Comparison of ENCODE assay signal across 15 cellular contexts in the genomic region with DNA sequence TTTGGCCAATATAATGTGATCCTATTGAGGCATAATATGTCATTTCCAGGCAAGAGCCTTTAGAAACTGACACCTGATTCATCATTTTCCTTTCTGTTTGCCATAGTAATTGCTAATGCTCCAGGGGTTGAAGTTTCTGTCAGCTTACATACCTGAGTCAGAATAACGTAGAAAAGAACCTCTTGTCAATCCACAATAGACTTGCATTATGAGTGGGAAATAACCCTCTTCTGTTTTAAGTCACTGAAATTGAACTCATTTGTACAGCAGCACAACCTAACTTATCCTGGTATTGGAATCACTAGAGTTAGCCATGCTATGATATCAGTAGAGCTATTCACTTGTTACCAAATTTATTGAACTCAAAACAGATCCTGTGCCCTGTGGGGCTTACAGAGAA.
A peak's percentile ranks its signal among the peaks of the same experiment; 100 is the strongest.
DNase-seq lines count a peak whose midpoint lies in the region; ATAC-seq, FAIRE-seq and TF ChIP-seq lines count a peak whose summit lies in the region.
"Had no signal": no experiment of that assay in that cellular context is flagged by ENCODE, and none has a peak within 500 bp of the region (broad histone marks: within the 10 kb centered on the region; RNA-seq: fewer than 3 reads in every experiment).

No MANE protein-coding gene starts in this region.

- in situ Hi-C loops in GM12878 (cut with MboI), result no loop called here

- POLR2A ChIA-PET in GM12878 (lab: Charles Lee), result interaction anchor here (1.4 kb wide), 1 partner anchor 34 kb away, joined by 4 read pairs; no protein-coding TSS in a partner anchor

- ATAC-seq in GM19035 (IDR thresholded peaks at IDR 0.05; ENCODE audit: unreplicated experiment) (peak; percentile 57), HG02870 (IDR thresholded peaks at IDR 0.05; ENCODE audit: unreplicated experiment) (peak; percentile 83), GM12878 (peak; percentile 91), GM18498 (IDR thresholded peaks at IDR 0.05; ENCODE audit: unreplicated experiment) (no peak), GM18505 (IDR thresholded peaks at IDR 0.05; ENCODE audit: unreplicated experiment) (no peak)
- ATAC-seq: GM23338, heart left ventricle had no signal

- CTCF ChIA-PET in GM12878 (lab: Yijun Ruan, JAX), result interaction anchor here (0.5 to 2.2 kb wide), 5 partner anchors 17 to 695 kb away, joined by 3 to 7 read pairs (median 4); no protein-coding TSS in a partner anchor

- no peak overlapping the region for H3K4me3 ChIP-seq in GM12878
- H3K4me3 ChIP-seq: GM23338, heart left ventricle, sigmoid colon had no signal

- no peak for TF ChIP-seq POLR2A in GM12878 (IDR thresholded peaks at IDR 0.05; ENCODE audit: low read depth, low read length)
- no peak for TF ChIP-seq POLR2A in GM18505 (IDR thresholded peaks at IDR 0.05; ENCODE audit: borderline replicate concordance, extremely low read depth, insufficient read depth, insufficient read length)

- no peak overlapping the region for H3K4me2 ChIP-seq in GM12878 (ENCODE audit: control insufficient read depth, insufficient read depth)
- H3K4me2 ChIP-seq: GM23338 had no signal

- SMC1A ChIA-PET in GM12878 (lab: Charles Lee; ENCODE audit: uncharacterized antibody, unreplicated experiment), result interaction anchor here (0.6 to 2.2 kb wide), 15 partner anchors 10 to 449 kb away, joined by 3 to 9 read pairs (median 3); no protein-coding TSS in a partner anchor

- no peaks in the 10 kb centered on the region for H3K36me3 ChIP-seq in GM12878 (ENCODE audit: control insufficient read depth in 2 of 2, insufficient read depth in 2 of 2, low read length in 1 of 2)
- H3K36me3 ChIP-seq: heart left ventricle, sigmoid colon had no signal

- H3K79me2 ChIP-seq in GM12878 (ENCODE audit: control insufficient read depth, insufficient read depth, low read length), result no peaks in the 10 kb centered on the region

- no peaks in the 10 kb centered on the region for H3K4me1 ChIP-seq in GM12878 (ENCODE audit: control insufficient read depth, insufficient read depth, low read length)
- H3K4me1 ChIP-seq: heart left ventricle, sigmoid colon had no signal

- RAD21 ChIA-PET in GM12878 (lab: Charles Lee; ENCODE audit: unreplicated experiment), result interaction anchor here (0.6 to 1.5 kb wide), 6 partner anchors 18 to 181 kb away, joined by 3 to 4 read pairs (median 3); no protein-coding TSS in a partner anchor

- H3K27me3 ChIP-seq in GM12878 (replicated peaks in 1 of 2; ENCODE audit: control insufficient read depth in 2 of 2, insufficient read depth in 2 of 2, low read length in 1 of 2), result no peaks in the 10 kb centered on the region
- H3K27me3 ChIP-seq: heart left ventricle, sigmoid colon had no signal

- BruUV-seq in GM12878 (replicated peaks; lab: Mats Ljungman, UMichigan), result no TSS peak

- 0% methylated on average over 1 of the region's 1 CpG for WGBS in GM12878 (ENCODE audit: insufficient coverage, insufficient replicate concordance, low lambda C conversion rate, missing lambda C conversion rate)

- intact Hi-C loops in GM12878 (cut with micrococcal nuclease; ENCODE audit: unreplicated experiment), result no loop called here

- TF ChIP-seq CTCF in GM12878 (IDR thresholded peaks at IDR 0.05 in 2 of 3, conservative IDR thresholded peaks at IDR 0.05 in 1 of 3; ENCODE audit: control insufficient read depth in 2 of 3, extremely low read depth in 1 of 3, insufficient read depth in 1 of 3, low read depth in 3 of 3, low read length in 3 of 3), result no peak

- H3K27ac ChIP-seq in GM12878 (ENCODE audit: control insufficient read depth, insufficient read depth), result no peak overlapping the region
- H3K27ac ChIP-seq: heart left ventricle, sigmoid colon had no signal

- no peaks in the 10 kb centered on the region; the same call in 1 of the 3 replicates for H3K9me3 ChIP-seq in GM12878 (replicated peaks; ENCODE audit: control insufficient read depth, insufficient read depth, low read length)
- H3K9me3 ChIP-seq: sigmoid colon had no signal

- H4K20me1 ChIP-seq in GM12878 (ENCODE audit: control insufficient read depth, insufficient read depth), result no peaks in the 10 kb centered on the region

- no peak overlapping the region for H3K9ac ChIP-seq in GM12878 (ENCODE audit: control insufficient read depth, insufficient read depth, low read length)

- no peak for TF ChIP-seq RAD21 in GM12878 (IDR thresholded peaks at IDR 0.05; ENCODE audit: insufficient read depth, low read depth, low read length)

- no peak; a peak in 1 of 4 replicates for TF ChIP-seq EP300 in GM12878 (IDR thresholded peaks at IDR 0.05; ENCODE audit: borderline replicate concordance in 1 of 2, control insufficient read depth in 1 of 2, low read depth in 2 of 2, low read length in 2 of 2)

- peak; percentile 14 for DNase-seq in activated CD4-positive, alpha-beta T cell treated with anti-CD3 and anti-CD28 coated beads for 48 hours
- DNase-seq in activated CD4-positive, alpha-beta T cell treated with anti-CD3 and anti-CD28 coated beads, Interleukin-2, amount 50 U/mL, for 48 hours, result no peak
- DNase-seq in GM12878 (ENCODE audit: low read depth, low spot score) (no peak), RPMI8226 (no peak)
- DNase-seq: CD4-positive, alpha-beta memory T cell; heart left ventricle; occipital lobe; sigmoid colon had no signal

- FAIRE-seq in GM12878 (lab: Jason Lieb, UNC), result no peak
- FAIRE-seq: A204.1, colon had no signal

- H2AFZ ChIP-seq in GM12878 (ENCODE audit: control insufficient read depth, low read depth, low read length), result no peak overlapping the region
- H2AFZ ChIP-seq: GM23338 had no signal

TF ChIP-seq in GM12878, 131 proteins besides CTCF, POLR2A, EP300 and RAD21 (continues in another document):
- TF ChIP-seq MXI1 (IDR thresholded peaks at IDR 0.05; ENCODE audit: low read depth, low read length), result no peak
- TF ChIP-seq, protein P1, sequence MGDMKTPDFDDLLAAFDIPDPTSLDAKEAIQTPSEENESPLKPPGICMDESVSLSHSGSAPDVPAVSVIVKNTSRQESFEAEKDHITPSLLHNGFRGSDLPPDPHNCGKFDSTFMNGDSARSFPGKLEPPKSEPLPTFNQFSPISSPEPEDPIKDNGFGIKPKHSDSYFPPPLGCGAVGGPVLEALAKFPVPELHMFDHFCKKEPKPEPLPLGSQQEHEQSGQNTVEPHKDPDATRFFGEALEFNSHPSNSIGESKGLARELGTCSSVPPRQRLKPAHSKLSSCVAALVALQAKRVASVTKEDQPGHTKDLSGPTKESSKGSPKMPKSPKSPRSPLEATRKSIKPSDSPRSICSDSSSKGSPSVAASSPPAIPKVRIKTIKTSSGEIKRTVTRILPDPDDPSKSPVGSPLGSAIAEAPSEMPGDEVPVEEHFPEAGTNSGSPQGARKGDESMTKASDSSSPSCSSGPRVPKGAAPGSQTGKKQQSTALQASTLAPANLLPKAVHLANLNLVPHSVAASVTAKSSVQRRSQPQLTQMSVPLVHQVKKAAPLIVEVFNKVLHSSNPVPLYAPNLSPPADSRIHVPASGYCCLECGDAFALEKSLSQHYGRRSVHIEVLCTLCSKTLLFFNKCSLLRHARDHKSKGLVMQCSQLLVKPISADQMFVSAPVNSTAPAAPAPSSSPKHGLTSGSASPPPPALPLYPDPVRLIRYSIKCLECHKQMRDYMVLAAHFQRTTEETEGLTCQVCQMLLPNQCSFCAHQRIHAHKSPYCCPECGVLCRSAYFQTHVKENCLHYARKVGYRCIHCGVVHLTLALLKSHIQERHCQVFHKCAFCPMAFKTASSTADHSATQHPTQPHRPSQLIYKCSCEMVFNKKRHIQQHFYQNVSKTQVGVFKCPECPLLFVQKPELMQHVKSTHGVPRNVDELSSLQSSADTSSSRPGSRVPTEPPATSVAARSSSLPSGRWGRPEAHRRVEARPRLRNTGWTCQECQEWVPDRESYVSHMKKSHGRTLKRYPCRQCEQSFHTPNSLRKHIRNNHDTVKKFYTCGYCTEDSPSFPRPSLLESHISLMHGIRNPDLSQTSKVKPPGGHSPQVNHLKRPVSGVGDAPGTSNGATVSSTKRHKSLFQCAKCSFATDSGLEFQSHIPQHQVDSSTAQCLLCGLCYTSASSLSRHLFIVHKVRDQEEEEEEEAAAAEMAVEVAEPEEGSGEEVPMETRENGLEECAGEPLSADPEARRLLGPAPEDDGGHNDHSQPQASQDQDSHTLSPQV (IDR thresholded peaks at IDR 0.05), result no peak
- TF ChIP-seq SIX5 (IDR thresholded peaks at IDR 0.05; ENCODE audit: low read depth, low read length, severe bottlenecking), result no peak
- peak; percentile 53; the same call in 1 of the 2 replicates for TF ChIP-seq CREM (IDR thresholded peaks at IDR 0.05; ENCODE audit: low read depth)
- TF ChIP-seq CREB1 (IDR thresholded peaks at IDR 0.05; ENCODE audit: low read depth), result peak; percentile 41; the same call in 1 of the 2 replicates
- no peak for TF ChIP-seq STAT1 (conservative IDR thresholded peaks at IDR 0.05)
- TF ChIP-seq JUNB (IDR thresholded peaks at IDR 0.05), result peak; percentile 93
- no peak for TF ChIP-seq SMC3 (IDR thresholded peaks at IDR 0.05; ENCODE audit: borderline replicate concordance, low read length)
- TF ChIP-seq ZNF384 (IDR thresholded peaks at IDR 0.05; ENCODE audit: borderline replicate concordance, low read depth, low read length), result no peak
- no peak for TF ChIP-seq HDAC2 (IDR thresholded peaks at IDR 0.05)
- TF ChIP-seq, protein P2, sequence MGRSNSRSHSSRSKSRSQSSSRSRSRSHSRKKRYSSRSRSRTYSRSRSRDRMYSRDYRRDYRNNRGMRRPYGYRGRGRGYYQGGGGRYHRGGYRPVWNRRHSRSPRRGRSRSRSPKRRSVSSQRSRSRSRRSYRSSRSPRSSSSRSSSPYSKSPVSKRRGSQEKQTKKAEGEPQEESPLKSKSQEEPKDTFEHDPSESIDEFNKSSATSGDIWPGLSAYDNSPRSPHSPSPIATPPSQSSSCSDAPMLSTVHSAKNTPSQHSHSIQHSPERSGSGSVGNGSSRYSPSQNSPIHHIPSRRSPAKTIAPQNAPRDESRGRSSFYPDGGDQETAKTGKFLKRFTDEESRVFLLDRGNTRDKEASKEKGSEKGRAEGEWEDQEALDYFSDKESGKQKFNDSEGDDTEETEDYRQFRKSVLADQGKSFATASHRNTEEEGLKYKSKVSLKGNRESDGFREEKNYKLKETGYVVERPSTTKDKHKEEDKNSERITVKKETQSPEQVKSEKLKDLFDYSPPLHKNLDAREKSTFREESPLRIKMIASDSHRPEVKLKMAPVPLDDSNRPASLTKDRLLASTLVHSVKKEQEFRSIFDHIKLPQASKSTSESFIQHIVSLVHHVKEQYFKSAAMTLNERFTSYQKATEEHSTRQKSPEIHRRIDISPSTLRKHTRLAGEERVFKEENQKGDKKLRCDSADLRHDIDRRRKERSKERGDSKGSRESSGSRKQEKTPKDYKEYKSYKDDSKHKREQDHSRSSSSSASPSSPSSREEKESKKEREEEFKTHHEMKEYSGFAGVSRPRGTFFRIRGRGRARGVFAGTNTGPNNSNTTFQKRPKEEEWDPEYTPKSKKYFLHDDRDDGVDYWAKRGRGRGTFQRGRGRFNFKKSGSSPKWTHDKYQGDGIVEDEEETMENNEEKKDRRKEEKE (IDR thresholded peaks at IDR 0.05), result no peak
- no peak for TF ChIP-seq FOXK2 (IDR thresholded peaks at IDR 0.05)

Comparison
In these comparisons a context has a peak if more than half of its experiments do, and no peak if none do; other contexts are left out.
1. ATAC-seq: peak in GM19035 (single experiment), HG02870 (single experiment) and GM12878 (single experiment); none in GM18498 (single experiment) and GM18505 (single experiment).